ENCODE assay signal across 5 cellular contexts in genomic region chr17:16830770-16831169, GRCh38.
A peak's percentile ranks its signal among the peaks of the same experiment; 100 is the strongest.
DNase-seq lines count a peak whose midpoint lies in the region; ATAC-seq, FAIRE-seq and TF ChIP-seq lines count a peak whose summit lies in the region.
"Not testable (repeated sequence)": the region's sequence is repeated elsewhere in the genome, so short reads cannot be mapped to it uniquely, and the experiment has no call there.

No MANE protein-coding gene starts in this region.

- CTCF ChIA-PET in PC-9 (lab: Charles Lee) = not testable (repeated sequence)

- BruUV-seq in PC-9 (replicated peaks; lab: Mats Ljungman, UMichigan) = not testable (repeated sequence)

- not testable (repeated sequence) for H3K27ac Mint-ChIP-seq in chondrocyte (ENCODE audit: unreplicated experiment); stimulated activated effector memory CD8-positive, alpha-beta T cell treated with anti-CD3 and anti-CD28 coated beads, Interleukin-12 subunit alpha, Interleukin-12 subunit beta, amount 100 ng/mL, for 72 hours

- not testable (repeated sequence) for H3K4me3 ChIP-seq in PC-9; kidney (ENCODE audit: low read length in 2 of 2)

- H3K4me3 Mint-ChIP-seq in chondrocyte (ENCODE audit: unreplicated experiment); stimulated activated effector memory CD8-positive, alpha-beta T cell treated with anti-CD3 and anti-CD28 coated beads, Interleukin-12 subunit alpha, Interleukin-12 subunit beta, amount 100 ng/mL, for 72 hours: not testable (repeated sequence)

- H3K9ac ChIP-seq in kidney (ENCODE audit: low read length in 2 of 2) = not testable (repeated sequence)

- H3F3A ChIP-seq in PC-9 (ENCODE audit: insufficient read depth, low read depth) = not testable (repeated sequence)

- peak overlapping the region; percentile 6; the same call in 1 of the 2 replicates for H3K4me2 ChIP-seq in PC-9

- not testable (repeated sequence) for H3K9me3 ChIP-seq in PC-9 (ENCODE audit: insufficient read depth, low read depth); kidney (ENCODE audit: control insufficient read depth in 1 of 2, low read length in 2 of 2)

- not testable (repeated sequence) for H3K4me1 Mint-ChIP-seq in chondrocyte (ENCODE audit: low read depth); stimulated activated effector memory CD8-positive, alpha-beta T cell treated with anti-CD3 and anti-CD28 coated beads, Interleukin-12 subunit alpha, Interleukin-12 subunit beta, amount 100 ng/mL, for 72 hours

- not testable (repeated sequence) for DNase-seq in PC-9; stimulated activated effector memory CD8-positive, alpha-beta T cell treated with anti-CD3 and anti-CD28 coated beads, Interleukin-12 subunit alpha, Interleukin-12 subunit beta, amount 100 ng/mL, for 72 hours (ENCODE audit: low spot score in 2 of 2)
- DNase-seq in chondrocyte (ENCODE audit: low spot score) = peak; percentile 54
- DNase-seq in kidney = peak; percentile 32
- peak; percentile 59 for DNase-seq in mesenteric fat pad (ENCODE audit: low spot score)

- peak; percentile 30 for ATAC-seq in stimulated activated effector memory CD8-positive, alpha-beta T cell treated with anti-CD3 and anti-CD28 coated beads, Interleukin-12 subunit alpha, Interleukin-12 subunit beta, amount 100 ng/mL, for 72 hours

- not testable (repeated sequence) for H2AFZ ChIP-seq in PC-9

- intact Hi-C loops in PC-9 (cut with micrococcal nuclease; ENCODE audit: unreplicated experiment); kidney (cut with DNase I): not testable (repeated sequence)

- not testable (repeated sequence) for H3K4me1 ChIP-seq in PC-9 (replicated peaks; ENCODE audit: insufficient read depth); kidney (ENCODE audit: control insufficient read depth in 1 of 2, insufficient read depth in 1 of 2, low read depth in 1 of 2, low read length in 2 of 2)

- not testable (repeated sequence) for H3K79me2 ChIP-seq in PC-9 (ENCODE audit: low read depth)

- H3K27ac ChIP-seq in PC-9; kidney (ENCODE audit: low read depth in 2 of 2, low read length in 2 of 2): not testable (repeated sequence)

- not testable (repeated sequence) for TF ChIP-seq CTCF in PC-9 (conservative IDR thresholded peaks at IDR 0.05); chondrocyte (IDR thresholded peaks at IDR 0.05); kidney (IDR thresholded peaks at IDR 0.05; ENCODE audit: borderline replicate concordance, extremely low read depth, insufficient read depth)

- FAIRE-seq in kidney (lab: Jason Lieb, UNC) = not testable (repeated sequence)

- H3K27me3 Mint-ChIP-seq in chondrocyte (ENCODE audit: low read depth) = not testable (repeated sequence)

- H3K36me3 Mint-ChIP-seq in chondrocyte (ENCODE audit: low read depth); stimulated activated effector memory CD8-positive, alpha-beta T cell treated with anti-CD3 and anti-CD28 coated beads, Interleukin-12 subunit alpha, Interleukin-12 subunit beta, amount 100 ng/mL, for 72 hours: not testable (repeated sequence)

- not testable (repeated sequence) for H4K20me1 ChIP-seq in PC-9 (ENCODE audit: insufficient read depth)

- not testable (repeated sequence) for H3K9me3 Mint-ChIP-seq in chondrocyte (ENCODE audit: low read depth); stimulated activated effector memory CD8-positive, alpha-beta T cell treated with anti-CD3 and anti-CD28 coated beads, Interleukin-12 subunit alpha, Interleukin-12 subunit beta, amount 100 ng/mL, for 72 hours

- not testable (repeated sequence) for H3K36me3 ChIP-seq in PC-9 (ENCODE audit: low read depth); kidney (ENCODE audit: control insufficient read depth in 1 of 2, insufficient read depth in 2 of 2, low read length in 2 of 2)

- H3K9me2 ChIP-seq in PC-9 (ENCODE audit: insufficient read depth) = not testable (repeated sequence)

- POLR2A ChIA-PET in PC-9 (lab: Charles Lee; ENCODE audit: unreplicated experiment) = not testable (repeated sequence)

- not testable (repeated sequence) for H3K27me3 ChIP-seq in PC-9 (ENCODE audit: insufficient read depth, low read depth)
